In the genomic region with DNA sequence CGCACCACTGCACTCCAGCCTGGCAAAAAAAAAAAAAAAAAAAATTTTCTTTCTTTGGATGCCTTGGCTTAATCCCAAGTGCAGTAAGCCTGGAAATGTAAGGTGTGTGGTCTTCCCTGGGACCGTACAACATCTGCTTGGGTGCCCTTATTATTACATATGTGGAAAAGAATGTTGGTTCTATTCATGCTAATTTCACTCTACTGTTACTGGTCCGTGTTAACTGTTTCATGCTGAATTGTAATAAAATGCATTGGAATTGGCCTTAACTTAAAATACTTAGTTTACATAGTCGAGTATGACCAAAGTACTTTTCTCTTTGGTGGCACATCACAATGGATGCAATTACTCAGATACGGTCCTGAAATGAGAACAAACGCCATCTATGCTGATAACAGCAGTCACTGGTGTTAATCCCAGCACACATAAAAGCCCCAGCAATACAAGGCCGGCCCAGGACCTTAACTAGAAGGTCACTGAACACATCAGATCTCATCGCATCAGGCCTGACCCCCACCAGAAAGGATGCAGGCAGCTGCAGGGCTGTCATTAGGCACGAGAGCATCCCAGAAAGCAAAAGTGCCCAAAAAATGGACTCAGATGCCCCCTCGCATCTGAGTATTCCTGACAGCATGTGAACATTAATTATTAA, we compare ENCODE assay signal across 9 cellular contexts. TPM values are rescaled to one million over a fixed set of nuclear protein-coding genes. Genes with fewer than 3 reads are reported as not detected.
A peak's percentile ranks its signal among the peaks of the same experiment; 100 is the strongest.
DNase-seq lines count a peak whose midpoint lies in the region; ATAC-seq, FAIRE-seq and TF ChIP-seq lines count a peak whose summit lies in the region.
"Had no signal": no experiment of that assay in that cellular context is flagged by ENCODE, and none has a peak within 500 bp of the region (broad histone marks: within the 10 kb centered on the region; RNA-seq: fewer than 3 reads in every experiment).

No MANE protein-coding gene starts in this region.

- H3K4me3 Mint-ChIP-seq in IgD-negative memory B cell: peak overlapping the region; percentile 88 to 96 (median 95)
- H3K4me3 Mint-ChIP-seq in activated naive CD8-positive, alpha-beta T cell treated with anti-CD3 and anti-CD28 coated beads, Interleukin-2, amount 10 ng/mL, durations not matched to agents 7 days and 5 days: peak overlapping the region; percentile 84
- peak overlapping the region; percentile 84 for H3K4me3 Mint-ChIP-seq in stimulated activated naive CD8-positive, alpha-beta T cell treated with anti-CD3 and anti-CD28 coated beads, Interleukin-15, Interleukin-2, amounts not matched to agents 100 ng/mL and 50 ng/mL, for 24 hours

- H3K9me3 ChIP-seq in keratinocyte (ENCODE audit: control insufficient read depth, low read depth, low read length): no peaks in the 10 kb centered on the region

- no peak overlapping the region for H2AFZ ChIP-seq in keratinocyte (ENCODE audit: control insufficient read depth, low read length)

- no peak for TF ChIP-seq POLR2A in H54 (IDR thresholded peaks at IDR 0.05; ENCODE audit: low read depth, low read length)

- H3K79me2 ChIP-seq in keratinocyte (ENCODE audit: control insufficient read depth, insufficient read depth, low read length): no peaks in the 10 kb centered on the region

- H3K27ac Mint-ChIP-seq in IgD-negative memory B cell: peak overlapping the region; percentile 71 to 81 (median 79)
- peak overlapping the region; percentile 85 for H3K27ac Mint-ChIP-seq in activated naive CD8-positive, alpha-beta T cell treated with anti-CD3 and anti-CD28 coated beads, Interleukin-2, amount 10 ng/mL, durations not matched to agents 7 days and 5 days
- H3K27ac Mint-ChIP-seq in stimulated activated naive CD8-positive, alpha-beta T cell treated with anti-CD3 and anti-CD28 coated beads, Interleukin-15, Interleukin-2, amounts not matched to agents 100 ng/mL and 50 ng/mL, for 24 hours: peak overlapping the region; percentile 84

- ATAC-seq in activated naive CD8-positive, alpha-beta T cell treated with anti-CD3 and anti-CD28 coated beads, Interleukin-2, amount 10 ng/mL, durations not matched to agents 7 days and 5 days (ENCODE audit: low read depth): no peak
- no peak for ATAC-seq in GM18861 (IDR thresholded peaks at IDR 0.05; ENCODE audit: unreplicated experiment)

- H3K36me3 ChIP-seq in keratinocyte (ENCODE audit: control insufficient read depth in 2 of 2, extremely low read depth in 1 of 2, insufficient read depth in 2 of 2, low read length in 2 of 2): peaks cover 0 to 2% of the 10 kb centered on the region in 2 experiments

- H3K9ac ChIP-seq in keratinocyte (ENCODE audit: control insufficient read depth, extremely low read depth, insufficient read depth, low read length): peak overlapping the region; percentile 79

- H3K4me1 ChIP-seq in keratinocyte (ENCODE audit: control insufficient read depth, extremely low read depth, insufficient read depth, low read length): no peaks in the 10 kb centered on the region

- peaks cover 0 to 2% (median 0%) of the 10 kb centered on the region in 3 donors for H3K9me3 Mint-ChIP-seq in IgD-negative memory B cell
- H3K9me3 Mint-ChIP-seq in activated naive CD8-positive, alpha-beta T cell treated with anti-CD3 and anti-CD28 coated beads, Interleukin-2, amount 10 ng/mL, durations not matched to agents 7 days and 5 days: peaks cover 1% of the 10 kb centered on the region
- no peaks in the 10 kb centered on the region for H3K9me3 Mint-ChIP-seq in stimulated activated naive CD8-positive, alpha-beta T cell treated with anti-CD3 and anti-CD28 coated beads, Interleukin-15, Interleukin-2, amounts not matched to agents 100 ng/mL and 50 ng/mL, for 24 hours

- no peaks in the 10 kb centered on the region for H3K9me1 ChIP-seq in keratinocyte (ENCODE audit: control insufficient read depth, extremely low read depth, insufficient read depth, low read length)

- POLR2A ChIA-PET in activated naive CD8-positive, alpha-beta T cell treated with anti-CD3 and anti-CD28 coated beads, Interleukin-2, amount 10 ng/mL, durations not matched to agents 7 days and 5 days (lab: Charles Lee): interaction anchor here (0.7 kb wide), 1 partner anchor 152 kb away, joined by 4 read pairs; no protein-coding TSS in a partner anchor

- H3K4me3 ChIP-seq in keratinocyte (ENCODE audit: control insufficient read depth in 2 of 3, extremely low read depth in 1 of 3, insufficient read depth in 2 of 3, low read depth in 1 of 3, low read length in 3 of 3): peak overlapping the region in 2 of 3 experiments; percentile 61 to 74

- no peaks in the 10 kb centered on the region for H4K20me1 ChIP-seq in keratinocyte (ENCODE audit: control insufficient read depth, extremely low read depth, insufficient read depth, low read length)

- peak overlapping the region; percentile 77 for H3K4me2 ChIP-seq in keratinocyte (ENCODE audit: control insufficient read depth, extremely low read depth, insufficient read depth, low read depth, low read length)

- dilution Hi-C loops in keratinocyte (cut with MboI; ENCODE audit: extremely low pct_ligation_motif_present, low sequenced_read_pairs): no loop called here

- no peak overlapping the region for H3K27ac ChIP-seq in keratinocyte (ENCODE audit: control insufficient read depth, insufficient read depth, low read length)

- H3K27me3 Mint-ChIP-seq in IgD-negative memory B cell: no peaks in the 10 kb centered on the region
- peaks cover 2% of the 10 kb centered on the region for H3K27me3 Mint-ChIP-seq in activated naive CD8-positive, alpha-beta T cell treated with anti-CD3 and anti-CD28 coated beads, Interleukin-2, amount 10 ng/mL, durations not matched to agents 7 days and 5 days
- peaks cover 10% of the 10 kb centered on the region for H3K27me3 Mint-ChIP-seq in stimulated activated naive CD8-positive, alpha-beta T cell treated with anti-CD3 and anti-CD28 coated beads, Interleukin-15, Interleukin-2, amounts not matched to agents 100 ng/mL and 50 ng/mL, for 24 hours

- H3K36me3 Mint-ChIP-seq in IgD-negative memory B cell: peaks cover 2% of the 10 kb centered on the region
- peaks cover 18% of the 10 kb centered on the region for H3K36me3 Mint-ChIP-seq in activated naive CD8-positive, alpha-beta T cell treated with anti-CD3 and anti-CD28 coated beads, Interleukin-2, amount 10 ng/mL, durations not matched to agents 7 days and 5 days
- peaks cover 4% of the 10 kb centered on the region for H3K36me3 Mint-ChIP-seq in stimulated activated naive CD8-positive, alpha-beta T cell treated with anti-CD3 and anti-CD28 coated beads, Interleukin-15, Interleukin-2, amounts not matched to agents 100 ng/mL and 50 ng/mL, for 24 hours (ENCODE audit: low read depth)

- H3K27me3 ChIP-seq in keratinocyte (ENCODE audit: control insufficient read depth, extremely low read depth, insufficient read depth, low read length): no peaks in the 10 kb centered on the region

- H3K4me1 Mint-ChIP-seq in IgD-negative memory B cell: peaks cover 22 to 49% (median 32%) of the 10 kb centered on the region in 3 donors
- peaks cover 26% of the 10 kb centered on the region for H3K4me1 Mint-ChIP-seq in activated naive CD8-positive, alpha-beta T cell treated with anti-CD3 and anti-CD28 coated beads, Interleukin-2, amount 10 ng/mL, durations not matched to agents 7 days and 5 days
- peaks cover 43% of the 10 kb centered on the region for H3K4me1 Mint-ChIP-seq in stimulated activated naive CD8-positive, alpha-beta T cell treated with anti-CD3 and anti-CD28 coated beads, Interleukin-15, Interleukin-2, amounts not matched to agents 100 ng/mL and 50 ng/mL, for 24 hours (ENCODE audit: low read depth)

- FAIRE-seq in keratinocyte (lab: Jason Lieb, UNC): no peak
- no peak for FAIRE-seq in H54 (lab: Jason Lieb, UNC)
- FAIRE-seq: colon had no signal

- DNase-seq in activated naive CD8-positive, alpha-beta T cell treated with anti-CD3 and anti-CD28 coated beads, Interleukin-2, amount 10 ng/mL, durations not matched to agents 7 days and 5 days: no peak
- no peak for DNase-seq in keratinocyte (ENCODE audit: low read depth, low spot score)
- DNase-seq in SHP77 (lab: John Stamatoyannopoulos, UW): no peak
- DNase-seq in SW480 (ENCODE audit: low spot score): no peak
- DNase-seq in H54 (ENCODE audit: insufficient read length, low spot score): no peak

- no peak for TF ChIP-seq CTCF in keratinocyte (optimal IDR thresholded peaks at IDR 0.05 in 1 of 3, IDR thresholded peaks at IDR 0.05 in 1 of 3, conservative IDR thresholded peaks at IDR 0.05 in 1 of 3; ENCODE audit: extremely low read depth in 1 of 3, insufficient read depth in 2 of 3, low read length in 3 of 3)

RNA-seq across cellular contexts. Expression of gene SERPINB6, which starts 1.2 kb away (rescaled TPM):
- polyA plus RNA-seq in IgD-negative memory B cell (77.8 TPM), keratinocyte (66.1 to 78.2 TPM (median 66.4 TPM) in 3 replicates)
- 10 to 100 TPM; 85.3 to 85.6 TPM for total RNA-seq in activated naive CD8-positive, alpha-beta T cell treated with anti-CD3 and anti-CD28 coated beads, Interleukin-2, amount 10 ng/mL, durations not matched to agents 7 days and 5 days
- polyA plus RNA-seq in keratinocyte (2011; ENCODE audit: low read depth): 43.0 TPM
- polyA plus RNA-seq in keratinocyte (2011; cell fraction: cytosol; rRNA removed): 84.2 and 87.7 TPM in 2 replicates
- 72.5 and 77.2 TPM in 2 replicates for polyA plus RNA-seq in keratinocyte (2011; cell fraction: nucleus; rRNA removed)
- 41.9 and 70.2 TPM in 2 replicates for polyA plus RNA-seq in keratinocyte (2012; ENCODE audit: low replicate concordance)
- 36.0 to 55.1 TPM (median 46.5 TPM) in 3 replicates for polyA minus RNA-seq in keratinocyte
- 46.2 TPM for polyA minus RNA-seq in keratinocyte (2011; cell fraction: cytosol; rRNA and poly(A)+ RNA removed)
- 18.0 and 28.6 TPM in 2 replicates for polyA minus RNA-seq in keratinocyte (2011; cell fraction: nucleus; rRNA and poly(A)+ RNA removed)

RNA-seq across cellular contexts. Expression of gene NQO2, which starts 29.5 kb away (rescaled TPM):
- polyA plus RNA-seq in IgD-negative memory B cell (27.6 TPM), keratinocyte (22.2 to 24.0 TPM (median 22.9 TPM) in 3 replicates)
- total RNA-seq in activated naive CD8-positive, alpha-beta T cell treated with anti-CD3 and anti-CD28 coated beads, Interleukin-2, amount 10 ng/mL, durations not matched to agents 7 days and 5 days: 10 to 100 TPM; 17.0 to 17.5 TPM
- polyA plus RNA-seq in keratinocyte (2011; ENCODE audit: low read depth): 40.7 TPM
- polyA plus RNA-seq in keratinocyte (2011; cell fraction: cytosol; rRNA removed): 19.0 and 24.6 TPM in 2 replicates
- polyA plus RNA-seq in keratinocyte (2011; cell fraction: nucleus; rRNA removed): 14.2 and 14.7 TPM in 2 replicates
- 18.6 and 22.2 TPM in 2 replicates for polyA plus RNA-seq in keratinocyte (2012; ENCODE audit: low replicate concordance)
- polyA minus RNA-seq in keratinocyte: 15.9 to 25.1 TPM (median 19.6 TPM) in 3 replicates
- polyA minus RNA-seq in keratinocyte (2011; cell fraction: cytosol; rRNA and poly(A)+ RNA removed): 12.9 TPM
- polyA minus RNA-seq in keratinocyte (2011; cell fraction: nucleus; rRNA and poly(A)+ RNA removed): 4.2 and 4.8 TPM in 2 replicates
